In the genomic region with DNA sequence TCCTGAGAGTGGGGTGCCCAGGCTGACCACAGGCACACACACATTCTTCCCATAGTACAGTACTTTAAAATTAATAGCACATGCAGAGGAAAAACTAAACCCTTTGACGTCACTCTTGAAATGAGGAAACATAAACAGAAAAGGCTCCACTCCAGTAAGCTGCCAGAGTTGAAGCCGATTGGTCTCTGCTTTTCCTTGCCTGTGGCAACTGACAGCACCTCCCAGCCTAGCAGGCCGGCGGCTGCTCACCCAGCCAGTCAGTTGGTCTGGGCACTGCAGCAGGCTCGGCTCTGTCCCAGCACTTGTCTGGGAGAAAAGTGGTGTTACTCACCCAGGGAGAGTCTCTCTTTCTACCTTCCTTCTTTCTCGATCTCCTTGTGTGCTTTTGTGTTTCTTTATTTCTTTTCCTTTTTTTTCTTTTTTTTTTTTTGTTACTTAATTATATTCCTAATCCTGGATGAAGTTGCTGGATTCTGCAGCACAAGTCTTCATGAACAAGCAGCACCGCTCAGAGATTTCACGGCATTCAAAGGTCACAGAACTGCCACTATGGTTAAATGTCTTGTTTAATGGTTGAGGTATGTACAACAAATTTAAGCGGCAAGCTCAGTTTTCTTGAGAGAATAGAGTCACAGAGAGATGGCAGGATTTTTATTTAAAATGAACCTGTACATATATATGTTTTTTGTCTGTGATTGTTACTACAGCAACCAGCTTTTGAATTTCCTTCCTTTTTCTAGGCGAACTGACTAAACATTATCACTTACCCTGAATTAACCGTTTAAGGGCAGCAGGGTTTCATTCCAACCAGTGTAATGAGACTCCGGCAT, we compare ENCODE assay signal across 8 cellular contexts. TPM values are rescaled to one million over a fixed set of nuclear protein-coding genes. Genes with fewer than 3 reads are reported as not detected.
DNase-seq lines count a peak whose midpoint lies in the region; ATAC-seq, FAIRE-seq and TF ChIP-seq lines count a peak whose summit lies in the region.

A gene (plus strand): TSS at position 260 of the 830 bp plus-strand sequence.

- no peak within 1 kb of the TSS for H2AFZ ChIP-seq in smooth muscle cell (ENCODE audit: low read depth)

- H3K9ac ChIP-seq in kidney (ENCODE audit: low read length in 2 of 2) (peak within 1 kb of the TSS; percentile 68 to 70), smooth muscle cell (ENCODE audit: low read depth) (peak within 1 kb of the TSS; percentile 80)

- H4K20me1 ChIP-seq in smooth muscle cell (ENCODE audit: low read depth), result no peaks in the 10 kb centered on the region

- H3K27ac ChIP-seq in kidney (ENCODE audit: low read depth in 2 of 2, low read length in 2 of 2) (peak within 1 kb of the TSS; percentile 35 to 55), smooth muscle cell (ENCODE audit: low read depth) (peak within 1 kb of the TSS; percentile 79)

- peak; percentile 98 for DNase-seq in EL
- DNase-seq in KG1 (lab: John Stamatoyannopoulos, UW), result peak; percentile 13
- DNase-seq in UCSD-AML1 (lab: John Stamatoyannopoulos, UW; ENCODE audit: unreplicated experiment), result peak; percentile 23
- peak; percentile 99 for DNase-seq in choroid plexus epithelial cell (ENCODE audit: low read depth)
- DNase-seq in kidney, result peak; percentile 94
- DNase-seq in smooth muscle cell (lab: John Stamatoyannopoulos, UW; ENCODE audit: unreplicated experiment), result peak; percentile 27
- DNase-seq in D721Med (ENCODE audit: insufficient read length, low spot score), result no peak

- H3K9me3 ChIP-seq in kidney (ENCODE audit: control insufficient read depth in 1 of 2, low read length in 2 of 2) (peaks cover 0 to under 1% of the 10 kb centered on the region in 2 donors), smooth muscle cell (replicated peaks; ENCODE audit: low read depth) (no peaks in the 10 kb centered on the region)

- peaks cover 5 to 9% of the 10 kb centered on the region in 2 donors for H3K4me1 ChIP-seq in kidney (ENCODE audit: control insufficient read depth in 1 of 2, insufficient read depth in 1 of 2, low read depth in 1 of 2, low read length in 2 of 2)
- peaks cover 23% of the 10 kb centered on the region for H3K4me1 ChIP-seq in smooth muscle cell (ENCODE audit: low read depth)

- peak within 1 kb of the TSS; percentile 85 for H3K4me2 ChIP-seq in smooth muscle cell

- TF ChIP-seq CTCF in choroid plexus epithelial cell (conservative IDR thresholded peaks at IDR 0.05; ENCODE audit: low read depth, low read length) (no peak), kidney (IDR thresholded peaks at IDR 0.05; ENCODE audit: borderline replicate concordance, extremely low read depth, insufficient read depth) (no peak), smooth muscle cell (IDR thresholded peaks at IDR 0.05; ENCODE audit: borderline replicate concordance, insufficient read depth, poor library complexity, severe bottlenecking) (no peak), D721Med (IDR thresholded peaks at IDR 0.05; ENCODE audit: insufficient read depth, missing control alignments) (no peak)

- intact Hi-C loops in kidney (cut with DNase I), result no loop called here

- FAIRE-seq in kidney (lab: Jason Lieb, UNC) (peak; percentile 83), D721Med (lab: Jason Lieb, UNC) (no peak)

- H3F3A ChIP-seq in smooth muscle cell (ENCODE audit: low read depth), result peaks cover 4% of the 10 kb centered on the region

- H3K36me3 ChIP-seq in kidney (ENCODE audit: control insufficient read depth in 1 of 2, insufficient read depth in 2 of 2, low read length in 2 of 2) (no peaks in the 10 kb centered on the region), smooth muscle cell (ENCODE audit: low read depth) (no peaks in the 10 kb centered on the region)

- WGBS in smooth muscle cell (ENCODE audit: low lambda C conversion rate), result 11% methylated on average over 12 of the region's 12 CpGs

- no peaks in the 10 kb centered on the region for H3K27me3 ChIP-seq in smooth muscle cell (ENCODE audit: low read depth)

- H3K4me3 ChIP-seq in choroid plexus epithelial cell (ENCODE audit: low read depth, low read length) (peak within 1 kb of the TSS; percentile 66), kidney (ENCODE audit: low read length in 2 of 2) (peak within 1 kb of the TSS; percentile 67 to 79), smooth muscle cell (peak within 1 kb of the TSS; percentile 65)

- peaks cover 32% of the 10 kb centered on the region for H3K79me2 ChIP-seq in smooth muscle cell (ENCODE audit: low read depth)

- peak; percentile 95 for ATAC-seq in GM21723 (IDR thresholded peaks at IDR 0.05; ENCODE audit: unreplicated experiment)

RNA-seq across cellular contexts. Expression of the gene that starts here (rescaled TPM):
- 15.4 TPM for total RNA-seq in kidney
- polyA plus RNA-seq in kidney (ENCODE audit: insufficient read depth, low read depth, low replicate concordance), result 4.6 TPM
- total RNA-seq in smooth muscle cell, result 36.9 and 37.7 TPM in 2 replicates
- 19.1 and 23.5 TPM in 2 replicates for polyA plus RNA-seq in smooth muscle cell
